In the genomic region with DNA sequence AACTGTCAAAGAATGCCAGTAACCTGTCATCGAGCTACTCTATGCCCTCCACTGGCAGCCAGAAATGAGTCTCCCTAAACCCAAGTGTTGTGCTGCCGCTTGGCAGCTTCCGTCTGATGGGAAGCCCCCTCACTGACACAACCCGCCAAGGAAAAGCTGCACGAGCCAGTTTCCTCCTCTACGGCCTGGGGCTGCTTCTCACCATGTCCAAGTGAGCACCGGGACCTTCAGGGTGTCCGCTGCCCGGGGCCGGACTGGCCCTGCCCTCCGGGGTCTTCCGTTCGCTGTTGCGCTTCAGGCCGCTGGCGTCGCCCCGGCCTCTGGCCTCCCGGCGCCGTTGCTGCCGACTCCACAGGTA, we compare ENCODE assay signal across 8 cellular contexts. TPM values are rescaled to one million over a fixed set of nuclear protein-coding genes. Genes with fewer than 3 reads are reported as not detected.
DNase-seq lines count a peak whose midpoint lies in the region; TF ChIP-seq lines count a peak whose summit lies in the region.

No MANE protein-coding gene starts in this region.

- no peaks in the 10 kb centered on the region for H3K36me3 ChIP-seq in H7 (replicated peaks; ENCODE audit: control insufficient read depth, insufficient read depth, low read length)
- H3K36me3 ChIP-seq in rectal smooth muscle tissue (ENCODE audit: control insufficient read depth, insufficient read depth, low read length), result no peaks in the 10 kb centered on the region

- H3K27me3 ChIP-seq in H7 (ENCODE audit: control insufficient read depth, insufficient read depth, low read length), result no peaks in the 10 kb centered on the region
- H3K27me3 ChIP-seq in rectal smooth muscle tissue (ENCODE audit: control insufficient read depth, insufficient read depth, low read length), result no peaks in the 10 kb centered on the region

- H3K27ac ChIP-seq in rectal smooth muscle tissue (ENCODE audit: low read depth, low read length), result peak overlapping the region; percentile 81

- H3K27ac Mint-ChIP-seq in glutamatergic neuron (ENCODE audit: unreplicated experiment), result peak overlapping the region; percentile 76

- H3K4me3 Mint-ChIP-seq in glutamatergic neuron (ENCODE audit: unreplicated experiment), result peak overlapping the region; percentile 94

- H3K4me1 ChIP-seq in rectal smooth muscle tissue (ENCODE audit: control insufficient read depth, insufficient read depth, low read length), result peaks cover 2% of the 10 kb centered on the region

- H3K36me3 Mint-ChIP-seq in glutamatergic neuron (ENCODE audit: unreplicated experiment), result no peaks in the 10 kb centered on the region

- H3K4me1 Mint-ChIP-seq in glutamatergic neuron (ENCODE audit: low read depth, unreplicated experiment), result peaks cover 10% of the 10 kb centered on the region

- peaks cover 2% of the 10 kb centered on the region for H3K9me3 Mint-ChIP-seq in glutamatergic neuron (ENCODE audit: unreplicated experiment)

- H3K9ac ChIP-seq in rectal smooth muscle tissue (ENCODE audit: low read length), result peak overlapping the region; percentile 80

- TF ChIP-seq POLR2A in NB4 (IDR thresholded peaks at IDR 0.05; ENCODE audit: extremely low read depth, insufficient read length), result no peak

- H3K4me3 ChIP-seq in H7 (ENCODE audit: insufficient read depth, low read depth, low read length) (peak overlapping the region; percentile 92), NB4 (ENCODE audit: low read depth, low read length) (peak overlapping the region; percentile 94), rectal smooth muscle tissue (ENCODE audit: low read length) (peak overlapping the region; percentile 87)

- DNase-seq in GM03348 (ENCODE audit: low spot score) (peak; percentile 36), H7 (no peak), NB4 (ENCODE audit: low read depth) (peak; percentile 52), glutamatergic neuron (peak; percentile 49), GM19240 (ENCODE audit: insufficient read length, low spot score) (no peak), NCI-H1417 treated with DMSO at 0.1 percent for 48 hours (lab: John Stamatoyannopoulos, UW) (no peak)
- DNase-seq in activated effector memory CD4-positive, alpha-beta T cell treated with Interleukin-2 at 50 U/mL for 16 hours, result peak; percentile 16

- peaks cover 1% of the 10 kb centered on the region for H3K27me3 Mint-ChIP-seq in glutamatergic neuron (ENCODE audit: unreplicated experiment)

- TF ChIP-seq CTCF in NB4 (IDR thresholded peaks at IDR 0.05; ENCODE audit: low read depth, low read length) (no peak), glutamatergic neuron (IDR thresholded peaks at IDR 0.05; ENCODE audit: partially characterized antibody, unreplicated experiment) (no peak)

RNA-seq across cellular contexts. Expression of a gene that starts 0.5 kb away (rescaled TPM):
- 62.2 and 82.9 TPM in 2 replicates for total RNA-seq in H7 (2014; rRNA removed; shearing (Covaris generic))
- 34.7 TPM for total RNA-seq in glutamatergic neuron (ENCODE audit: unreplicated experiment)

RNA-seq across cellular contexts. Expression of a gene that starts 0.9 kb away (rescaled TPM):
- total RNA-seq in H7 (2014; rRNA removed; shearing (Covaris generic)), result 7.2 and 12.3 TPM in 2 replicates
- total RNA-seq in glutamatergic neuron (ENCODE audit: unreplicated experiment), result 2.0 TPM

Comparison
In these comparisons a context has a peak if more than half of its experiments do, and no peak if none do; other contexts are left out.
1. DNase-seq: peak in GM03348 (single experiment), NB4 (single experiment), activated effector memory CD4-positive, alpha-beta T cell treated with Interleukin-2 at 50 U/mL for 16 hours (single experiment) and glutamatergic neuron (single experiment); none in H7 (single experiment), GM19240 (single experiment) and NCI-H1417 treated with DMSO at 0.1 percent for 48 hours (single experiment).
2. Peak in every context shown above with its lines, with median percentiles within 50 percentile points of each other: H3K4me3 ChIP-seq.